In the genomic region with DNA sequence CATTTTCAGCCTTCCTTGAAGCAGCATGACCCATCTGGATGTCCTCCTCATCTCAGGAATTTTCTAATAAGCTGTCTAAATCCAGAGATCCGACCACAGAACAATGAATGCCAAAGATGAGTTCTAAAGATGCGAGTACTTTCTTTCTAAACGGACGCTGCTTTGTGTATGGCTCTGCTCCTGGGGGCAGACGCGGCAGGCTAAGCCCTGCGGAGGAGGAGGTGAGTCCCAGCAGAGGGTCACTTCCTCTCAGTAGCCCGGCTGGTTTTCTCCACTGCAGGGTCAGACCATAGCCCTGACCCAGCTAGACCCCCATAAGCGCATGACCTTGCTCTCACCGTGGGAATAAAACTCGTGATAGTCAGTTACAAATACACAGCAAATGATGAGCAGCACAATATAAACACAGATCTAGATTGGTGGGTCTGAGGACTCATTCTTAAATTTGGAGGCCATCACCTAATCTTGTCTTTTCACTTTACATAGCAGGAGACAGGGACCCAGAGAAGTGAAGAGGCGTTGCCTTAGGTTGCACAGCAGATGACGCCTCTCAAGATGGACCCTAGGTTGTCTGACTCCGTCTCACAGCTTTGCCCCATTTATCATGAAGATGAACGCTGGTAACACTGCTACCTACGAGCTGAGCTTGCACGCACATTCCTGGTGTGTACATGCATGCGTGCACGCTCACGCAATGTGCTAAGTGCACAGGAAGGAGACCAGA, we compare ENCODE assay signal across 11 cellular contexts. TPM values are rescaled to one million over a fixed set of nuclear protein-coding genes. Genes with fewer than 3 reads are reported as not detected.
DNase-seq lines count a peak whose midpoint lies in the region; ATAC-seq and TF ChIP-seq lines count a peak whose summit lies in the region.
"Had no signal": no experiment of that assay in that cellular context is flagged by ENCODE, and none has a peak within 500 bp of the region (broad histone marks: within the 10 kb centered on the region; RNA-seq: fewer than 3 reads in every experiment).

No MANE protein-coding gene starts in this region.

- peaks cover 51% of the 10 kb centered on the region for H3K36me3 Mint-ChIP-seq in MCF 10A (ENCODE audit: insufficient read depth, unreplicated experiment)

- H3K27me3 Mint-ChIP-seq in MCF 10A (ENCODE audit: insufficient read depth, unreplicated experiment): no peaks in the 10 kb centered on the region

- H3K4me3 Mint-ChIP-seq in MCF 10A (ENCODE audit: unreplicated experiment): no peak overlapping the region

- H3K4me1 ChIP-seq in right atrium auricular region (peaks cover 0 to 86% of the 10 kb centered on the region in 2 donors), mucosa of rectum (ENCODE audit: control insufficient read depth in 2 of 2, insufficient read depth in 2 of 2, low read length in 2 of 2) (peaks cover 18 to 20% of the 10 kb centered on the region in 2 donors)
- H3K4me1 ChIP-seq: Caco-2 had no signal

- H3K36me3 ChIP-seq in right atrium auricular region: no peaks in the 10 kb centered on the region
- peaks cover 8 to 11% of the 10 kb centered on the region in 2 donors for H3K36me3 ChIP-seq in mucosa of rectum (ENCODE audit: control insufficient read depth in 2 of 2, insufficient read depth in 2 of 2, low read length in 2 of 2)

- ATAC-seq in Right ventricle myocardium superior (ENCODE audit: poor library complexity) (no peak), omental fat pad (ENCODE audit: low FRiP score) (no peak), GM19328 (IDR thresholded peaks at IDR 0.05; ENCODE audit: unreplicated experiment) (no peak)

- POLR2A ChIA-PET in MCF 10A (lab: Yijun Ruan, JAX): no interaction called here

- intact Hi-C loops in Right ventricle myocardium superior (cut with DNase I) (no loop called here), MCF 10A (cut with micrococcal nuclease) (no loop called here)

- BruUV-seq in MCF 10A (replicated peaks; lab: Mats Ljungman, UMichigan): no TSS peak

- H3K9ac ChIP-seq in mucosa of rectum (ENCODE audit: low read depth in 1 of 2, low read length in 2 of 2): no peak overlapping the region

- no peaks in the 10 kb centered on the region for H3K9me3 Mint-ChIP-seq in MCF 10A (ENCODE audit: unreplicated experiment)

- H3K4me3 ChIP-seq in right atrium auricular region: no peak overlapping the region
- no peak overlapping the region for H3K4me3 ChIP-seq in mucosa of rectum (ENCODE audit: low read length in 2 of 2)

- peak overlapping the region; percentile 87 for H3K27ac Mint-ChIP-seq in MCF 10A (ENCODE audit: low read depth, unreplicated experiment)

- TF ChIP-seq CTCF in right atrium auricular region (IDR thresholded peaks at IDR 0.05) (no peak), MCF 10A (IDR thresholded peaks at IDR 0.05; ENCODE audit: unreplicated experiment) (no peak), omental fat pad (IDR thresholded peaks at IDR 0.05) (no peak)

- peak overlapping the region; percentile 94 to 95 for H3K27ac ChIP-seq in right atrium auricular region
- peak overlapping the region; percentile 48 to 78 for H3K27ac ChIP-seq in mucosa of rectum (ENCODE audit: low read depth in 2 of 2, low read length in 2 of 2)

- CTCF ChIA-PET in MCF 10A (lab: Yijun Ruan, JAX): interaction anchor here (0.6 to 1.4 kb wide), 3 partner anchors 12 to 403 kb away, joined by 3 to 5 read pairs (median 3); no protein-coding TSS in a partner anchor

- H3K9me3 ChIP-seq in right atrium auricular region (no peaks in the 10 kb centered on the region), mucosa of rectum (ENCODE audit: control insufficient read depth in 2 of 2, low read length in 2 of 2) (no peaks in the 10 kb centered on the region)
- H3K9me3 ChIP-seq: Caco-2 had no signal

- H3K27me3 ChIP-seq in right atrium auricular region (no peaks in the 10 kb centered on the region), mucosa of rectum (ENCODE audit: control insufficient read depth in 2 of 2, insufficient read depth in 2 of 2, low read length in 2 of 2) (no peaks in the 10 kb centered on the region)

- H3K4me1 Mint-ChIP-seq in MCF 10A (ENCODE audit: insufficient read depth, unreplicated experiment): peaks cover 24% of the 10 kb centered on the region

- DNase-seq in right atrium auricular region (ENCODE audit: low spot score) (no peak), Right ventricle myocardium superior (no peak), MCF 10A (ENCODE audit: unreplicated experiment) (no peak), omental fat pad (ENCODE audit: low spot score) (no peak), islet precursor cell (no peak)
- no peak for DNase-seq in activated CD8-positive, alpha-beta memory T cell treated with anti-CD3 and anti-CD28 coated beads, Interleukin-2, amount 50 U/mL, for 48 hours
- DNase-seq: Caco-2; NCI-H1048; stimulated activated CD4-positive, alpha-beta T cell treated with anti-CD3 and anti-CD28 coated beads, Interleukin-2, amount 100 ng/mL, for 24 hours had no signal

RNA-seq across cellular contexts. Expression of a gene that starts 16.6 kb away (rescaled TPM):
- total RNA-seq in right atrium auricular region: 10 to 100 TPM; 22.0 to 25.9 TPM
- total RNA-seq in Right ventricle myocardium superior: 26.3 TPM
- total RNA-seq in MCF 10A (2022): 33.4 and 41.4 TPM in 2 replicates
- 10 to 100 TPM; 16.4 to 26.5 (median 22.0) TPM for total RNA-seq in omental fat pad

RNA-seq across cellular contexts. Expression of a gene that starts 39.1 kb away (rescaled TPM):
- not detected for total RNA-seq in right atrium auricular region
- not detected for total RNA-seq in Right ventricle myocardium superior
- not detected in 2 replicates for total RNA-seq in MCF 10A (2022)
- total RNA-seq in omental fat pad: not detected
- total RNA-seq: Caco-2 had no signal
